1 cellular context compared by ENCODE assay signal in genomic region chr11:2647167-2647566, GRCh38.
TF ChIP-seq lines count a peak whose summit lies in the region.

No MANE protein-coding gene starts in this region.

TF ChIP-seq in K562, 482 proteins besides CTCF, POLR2A, EP300 and RAD21 (continued from another document):
- TF ChIP-seq NFRKB (IDR thresholded peaks at IDR 0.05; ENCODE audit: low read depth) (no peak), CBX3 (IDR thresholded peaks at IDR 0.05; ENCODE audit: borderline replicate concordance in 1 of 2, low read length in 2 of 2) (no peak), ZNF785 (CRISPR knock-in tag; IDR thresholded peaks at IDR 0.05) (no peak)
